1 cellular context compared by ENCODE assay signal in genomic region chr1:208233978-208234377, GRCh38.
TF ChIP-seq lines count a peak whose summit lies in the region.

No MANE protein-coding gene starts in this region.

TF ChIP-seq in endothelial cell of umbilical vein, 7 proteins besides CTCF, POLR2A, EP300 and RAD21:
- TF ChIP-seq FOS (IDR thresholded peaks at IDR 0.05; ENCODE audit: borderline replicate concordance, insufficient read depth, low read length) (no peak), JUN (IDR thresholded peaks at IDR 0.05; ENCODE audit: borderline replicate concordance, insufficient read depth, insufficient read length, low read depth) (no peak), GATA2 (IDR thresholded peaks at IDR 0.05; ENCODE audit: insufficient read depth, insufficient read length, low read depth, low read length) (no peak), MYC (IDR thresholded peaks at IDR 0.05; ENCODE audit: low read depth, low read length) (no peak), EZH2 (IDR thresholded peaks at IDR 0.05; ENCODE audit: borderline replicate concordance, low read depth, low read length, severe bottlenecking) (no peak), POLR2AphosphoS5 (IDR thresholded peaks at IDR 0.05; ENCODE audit: insufficient read depth, low read depth, low read length) (no peak), MAX (IDR thresholded peaks at IDR 0.05; ENCODE audit: insufficient read depth, insufficient read length) (no peak)
